ENCODE assay signal across 13 cellular contexts in genomic region chr20:20022498-20022897, GRCh38. TPM values are rescaled to one million over a fixed set of nuclear protein-coding genes. Genes with fewer than 3 reads are reported as not detected.
DNase-seq lines count a peak whose midpoint lies in the region; ATAC-seq, FAIRE-seq and TF ChIP-seq lines count a peak whose summit lies in the region.
"Had no signal": no experiment of that assay in that cellular context is flagged by ENCODE, and none has a peak within 500 bp of the region (broad histone marks: within the 10 kb centered on the region; RNA-seq: fewer than 3 reads in every experiment).

No MANE protein-coding gene starts in this region.

- no peaks in the 10 kb centered on the region for H3K9me3 Mint-ChIP-seq in Caco-2 (ENCODE audit: unreplicated experiment)
- H3K9me3 Mint-ChIP-seq: memory B cell had no signal

- peaks cover 16% of the 10 kb centered on the region for H3K4me1 Mint-ChIP-seq in Caco-2 (ENCODE audit: low read depth, unreplicated experiment)

- CTCF ChIA-PET in Caco-2 (lab: Charles Lee) = no interaction called here

- H3K27me3 ChIP-seq in muscle layer of duodenum (ENCODE audit: low read depth, low read length) = no peaks in the 10 kb centered on the region
- H3K27me3 ChIP-seq in Caco-2 (replicated peaks; ENCODE audit: control insufficient read depth, insufficient read depth, low read length) = no peaks in the 10 kb centered on the region
- H3K27me3 ChIP-seq: uterus had no signal

- H3K27me3 Mint-ChIP-seq in Caco-2 (ENCODE audit: insufficient read depth, unreplicated experiment) = no peaks in the 10 kb centered on the region
- H3K27me3 Mint-ChIP-seq: memory B cell had no signal

- H3K36me3 ChIP-seq in muscle layer of duodenum (ENCODE audit: control insufficient read depth in 1 of 2, insufficient read depth in 2 of 2, low read length in 2 of 2) (peaks cover 10 to 14% of the 10 kb centered on the region in 2 donors), Caco-2 (ENCODE audit: control insufficient read depth, insufficient read depth, low read length) (no peaks in the 10 kb centered on the region; the same call in 1 of the 2 replicates)
- H3K36me3 ChIP-seq: uterus had no signal

- DNase-seq in RCC 7860 (ENCODE audit: low spot score) = no peak
- DNase-seq in Caco-2 = no peak
- DNase-seq: foreskin melanocyte, NCI-H446 treated with DMSO at 0.1 percent for 48 hours, uterus had no signal

- H3K4me3 ChIP-seq in muscle layer of duodenum (ENCODE audit: low read depth in 1 of 2, low read length in 2 of 2) (no peak overlapping the region), Caco-2 (ENCODE audit: low read depth, low read length) (no peak overlapping the region)
- H3K4me3 ChIP-seq: uterus had no signal

- H3K4me1 ChIP-seq in muscle layer of duodenum (ENCODE audit: control insufficient read depth in 1 of 2, insufficient read depth in 2 of 2, low read length in 2 of 2) (peaks cover 13 to 31% of the 10 kb centered on the region in 2 donors), Caco-2 (no peaks in the 10 kb centered on the region)

- peak; percentile 55 for ATAC-seq in GM18873 (IDR thresholded peaks at IDR 0.05; ENCODE audit: low FRiP score, unreplicated experiment)
- peak; percentile 64 for ATAC-seq in GM21619 (IDR thresholded peaks at IDR 0.05; ENCODE audit: unreplicated experiment)
- peak; percentile 69 for ATAC-seq in HG03354 (IDR thresholded peaks at IDR 0.05; ENCODE audit: poor library complexity, severe bottlenecking, unreplicated experiment)
- no peak for ATAC-seq in GM21423 (IDR thresholded peaks at IDR 0.05; ENCODE audit: unreplicated experiment)

- no peak overlapping the region for H3K27ac Mint-ChIP-seq in Caco-2 (ENCODE audit: unreplicated experiment)

- no TSS peak for BruUV-seq in Caco-2 (replicated peaks; lab: Mats Ljungman, UMichigan)

- H3K9me3 ChIP-seq in muscle layer of duodenum (ENCODE audit: control insufficient read depth in 1 of 2, low read length in 2 of 2) = no peaks in the 10 kb centered on the region
- no peaks in the 10 kb centered on the region for H3K9me3 ChIP-seq in Caco-2
- H3K9me3 ChIP-seq: uterus had no signal

- TF ChIP-seq CTCF in Caco-2 (IDR thresholded peaks at IDR 0.05; ENCODE audit: insufficient read depth in 1 of 2, low read depth in 1 of 2, low read length in 1 of 2, severe bottlenecking in 1 of 2, unreplicated experiment in 1 of 2) = no peak

- FAIRE-seq in RCC 7860 (lab: Jason Lieb, UNC) = no peak
- FAIRE-seq: bronchial epithelial cell had no signal

- POLR2A ChIA-PET in Caco-2 (lab: Charles Lee) = interaction anchor here (0.7 kb wide), 1 partner anchor 1040 kb away, joined by 5 read pairs; no protein-coding TSS in a partner anchor

- peaks cover 34% of the 10 kb centered on the region for H3K36me3 Mint-ChIP-seq in Caco-2 (ENCODE audit: insufficient read depth, unreplicated experiment)

- intact Hi-C loops in Caco-2 (cut with micrococcal nuclease; ENCODE audit: unreplicated experiment) = no loop called here

- no peak overlapping the region for H3K4me3 Mint-ChIP-seq in Caco-2 (ENCODE audit: unreplicated experiment)
- H3K4me3 Mint-ChIP-seq: memory B cell had no signal

- H3K27ac ChIP-seq in muscle layer of duodenum (ENCODE audit: low read length) = peak overlapping the region; percentile 1
- H3K27ac ChIP-seq: VCaP had no signal

RNA-seq across cellular contexts. Expression of gene NAA20, which starts 5.3 kb away (rescaled TPM):
- 77.5 and 81.5 TPM in 2 replicates for total RNA-seq in Caco-2 (2022)

RNA-seq across cellular contexts. Expression of gene CRNKL1, which starts 29.8 kb away (rescaled TPM):
- total RNA-seq in Caco-2 (2022) = 27.0 and 30.6 TPM in 2 replicates

RNA-seq across cellular contexts. Expression of gene CFAP61, which starts 29.8 kb away (rescaled TPM):
- not detected in 2 replicates for total RNA-seq in Caco-2 (2022)
